Comparison of ENCODE assay signal across 8 cellular contexts in the genomic region with DNA sequence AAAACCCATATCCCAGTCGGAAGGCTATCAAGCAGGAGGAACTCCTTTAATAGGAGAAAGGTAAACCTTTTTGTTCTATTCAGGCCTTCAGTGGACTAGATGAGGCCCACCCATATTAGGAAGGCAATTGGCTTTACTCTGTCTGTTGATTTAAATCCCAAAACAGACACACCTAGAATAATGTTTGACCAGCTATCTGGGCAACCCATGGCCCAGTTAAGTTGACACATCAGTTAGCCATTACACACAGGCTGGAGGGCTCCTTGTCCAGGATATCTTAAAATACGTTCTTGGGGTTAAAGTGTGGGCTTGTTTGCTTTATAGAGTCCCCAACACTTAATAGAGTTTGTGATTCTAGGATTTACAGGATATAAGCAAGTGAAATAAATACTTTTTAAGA.
"Had no signal": no experiment of that assay in that cellular context is flagged by ENCODE, and none has a peak within 500 bp of the region (broad histone marks: within the 10 kb centered on the region; RNA-seq: fewer than 3 reads in every experiment).

No MANE protein-coding gene starts in this region.

- H3K9me3 ChIP-seq: esophagus squamous epithelium, gastroesophageal sphincter, heart right ventricle had no signal

- H3K27me3 ChIP-seq: brain microvascular endothelial cell, gastroesophageal sphincter had no signal

- DNase-seq: activated gamma-delta T cell, amniotic stem cell, cortex of kidney, foreskin melanocyte had no signal

- H3K36me3 ChIP-seq: brain microvascular endothelial cell, esophagus squamous epithelium, gastroesophageal sphincter, heart right ventricle had no signal

- H3K4me3 ChIP-seq: esophagus squamous epithelium, gastroesophageal sphincter, heart right ventricle had no signal

- H3K27ac ChIP-seq: brain microvascular endothelial cell, esophagus squamous epithelium, gastroesophageal sphincter, heart right ventricle had no signal

- ATAC-seq: heart right ventricle had no signal
